In the genomic region with DNA sequence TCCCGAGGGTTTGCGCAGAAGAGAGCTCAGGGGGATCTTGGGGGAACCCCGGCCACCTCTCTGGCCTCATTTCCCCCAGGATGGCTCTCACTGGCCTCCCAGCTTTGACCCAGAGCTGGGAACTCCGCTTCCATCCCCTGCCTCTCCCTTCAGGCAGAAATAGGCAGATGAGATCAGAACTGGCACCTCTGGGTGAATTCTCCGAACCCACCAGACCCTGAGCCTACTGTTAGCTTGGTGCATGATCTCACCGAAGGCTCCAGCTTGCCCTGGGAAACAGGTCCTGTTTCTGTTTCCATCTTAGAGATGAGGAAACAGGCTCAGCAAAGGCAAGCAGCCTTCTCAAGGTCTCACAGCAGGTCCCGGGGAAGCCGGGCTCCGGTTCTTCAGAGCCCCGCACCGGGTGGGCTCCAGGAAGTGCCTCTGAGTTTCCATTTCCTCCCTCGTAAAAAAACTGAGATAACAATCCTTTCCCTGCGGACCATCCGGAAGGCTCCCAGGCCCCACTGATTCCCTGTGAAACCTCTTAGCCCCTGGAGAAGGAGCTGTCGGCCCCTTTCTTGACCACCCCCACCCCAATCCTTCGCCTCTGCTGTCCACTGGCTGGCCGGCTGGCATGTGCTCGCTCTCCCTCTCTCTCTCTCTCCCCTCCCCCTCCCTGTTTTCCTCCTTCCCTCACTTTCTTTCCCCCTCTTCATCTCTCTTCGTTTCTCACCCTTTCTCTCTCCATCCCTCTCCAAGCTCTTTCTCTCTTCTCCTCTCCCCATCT, we compare ENCODE assay signal across 8 cellular contexts. TPM values are rescaled to one million over a fixed set of nuclear protein-coding genes. Genes with fewer than 3 reads are reported as not detected.
A peak's percentile ranks its signal among the peaks of the same experiment; 100 is the strongest.
DNase-seq lines count a peak whose midpoint lies in the region; ATAC-seq and TF ChIP-seq lines count a peak whose summit lies in the region.

No MANE protein-coding gene starts in this region.

- no peaks in the 10 kb centered on the region for H3K9me3 ChIP-seq in lung (ENCODE audit: control insufficient read depth in 2 of 2, insufficient read depth in 1 of 2, low read length in 1 of 2)
- no peaks in the 10 kb centered on the region for H3K9me3 ChIP-seq in uterus

- H3K27ac ChIP-seq in lung (ENCODE audit: low read depth in 1 of 2, low read length in 1 of 2) (peak overlapping the region; percentile 95 to 96), uterus (peak overlapping the region; percentile 96 to 97)

- DNase-seq in left cardiac atrium: peak; percentile 56
- DNase-seq in cardiac septum (ENCODE audit: low spot score): no peak
- DNase-seq in cardiac fibroblast (ENCODE audit: low read depth in 2 of 2): peak; percentile 58 to 61
- DNase-seq in lung (ENCODE audit: low spot score): no peak
- peak; percentile 26 to 44 for DNase-seq in uterus
- DNase-seq in NCI-H187 treated with DMSO at 0.1 percent for 48 hours (lab: John Stamatoyannopoulos, UW): no peak
- DNase-seq in hippocampal formation (lab: John Stamatoyannopoulos, UW): no peak
- DNase-seq in midbrain (lab: John Stamatoyannopoulos, UW): no peak

- 19 to 27% methylated on average over 19 of the region's 19 CpGs for whole genome bisulfite sequencing in lung, 2 donors

- H3K27me3 ChIP-seq in lung (ENCODE audit: control insufficient read depth, insufficient read depth): no peaks in the 10 kb centered on the region
- no peaks in the 10 kb centered on the region for H3K27me3 ChIP-seq in uterus

- H3K4me3 ChIP-seq in cardiac fibroblast (replicated peaks in 1 of 2; ENCODE audit: low read depth in 2 of 2, low read length in 2 of 2) (peak overlapping the region; percentile 69 to 85), lung (peak overlapping the region; percentile 39), uterus (peak overlapping the region; percentile 69 to 100)

- H3K4me1 ChIP-seq in lung (ENCODE audit: control insufficient read depth in 2 of 2, insufficient read depth in 2 of 2, low read length in 2 of 2): peaks cover 6 to 12% of the 10 kb centered on the region in 2 donors
- peaks cover 3 to 12% of the 10 kb centered on the region in 2 donors for H3K4me1 ChIP-seq in uterus

- ATAC-seq in left cardiac atrium: no peak
- ATAC-seq in lung (ENCODE audit: insufficient read depth, low FRiP score): no peak

- H3K36me3 ChIP-seq in lung (ENCODE audit: control insufficient read depth in 2 of 2, insufficient read depth in 2 of 2, low read length in 2 of 2): peaks cover 0 to 2% of the 10 kb centered on the region in 2 donors
- H3K36me3 ChIP-seq in uterus: no peaks in the 10 kb centered on the region

- intact Hi-C loops in left cardiac atrium (cut with DNase I) (loop anchor here in 1 of 2 donors (5.0 to 10.0 kb wide), 2 partner anchors 123 to 161 kb away; no protein-coding TSS in a partner anchor), cardiac septum (cut with DNase I) (loop anchor here (2.0 to 10.0 kb wide), 2 partner anchors 23 to 123 kb away; no protein-coding TSS in a partner anchor), uterus (cut with DNase I; ENCODE audit: low total_unique reads) (loop anchor here (10.0 kb wide), 1 partner anchor 123 kb away; no protein-coding TSS in a partner anchor)

- TF ChIP-seq CTCF in cardiac fibroblast (IDR thresholded peaks at IDR 0.05; ENCODE audit: low read depth, low read length) (no peak), lung (IDR thresholded peaks at IDR 0.05; ENCODE audit: control extremely low read depth, extremely low read depth) (no peak), uterus (IDR thresholded peaks at IDR 0.05) (peak in 1 of 4 experiments; percentile 2)

- TF ChIP-seq POLR2A in uterus (IDR thresholded peaks at IDR 0.05): peak in 1 of 2 donors; percentile 24

RNA-seq across cellular contexts. Expression of gene NECTIN2, which starts 2.1 kb away (rescaled TPM):
- total RNA-seq in left cardiac atrium: 10 to 100 TPM; 54.0 to 94.1 TPM
- 60.0 TPM for total RNA-seq in cardiac septum
- total RNA-seq in lung: 100 to 1,000 TPM in 1 of 2 donors, 10 to 100 TPM in 1; 90.4 to 117 TPM
- 10 to 100 TPM; 76.9 to 97.6 TPM for polyA plus RNA-seq in lung
- 100 to 1,000 TPM in 2 of 4 donors, 10 to 100 TPM in 2; 14.1 to 106 (median 86.1) TPM for total RNA-seq in uterus

RNA-seq across cellular contexts. Expression of gene BCAM, which starts 39.3 kb away (rescaled TPM):
- total RNA-seq in left cardiac atrium (10 to 100 TPM; 76.4 to 76.9 TPM), cardiac septum (86.8 TPM), lung (100 to 1,000 TPM; 168 to 225 TPM), uterus (100 to 1,000 TPM in 2 of 4 donors, 10 to 100 TPM in 1, 1 to 10 TPM in 1; 3.8 to 171 (median 111) TPM)
- 100 to 1,000 TPM in 1 of 2 donors, 10 to 100 TPM in 1; 59.2 to 202 TPM for polyA plus RNA-seq in lung

RNA-seq across cellular contexts. Expression of gene TOMM40, which starts 42.8 kb away (rescaled TPM):
- total RNA-seq in left cardiac atrium: 10 to 100 TPM; 43.0 to 63.1 TPM
- total RNA-seq in cardiac septum: 43.0 TPM
- total RNA-seq in lung: 10 to 100 TPM; 17.6 to 76.8 TPM
- 10 to 100 TPM; 55.0 to 69.4 TPM for polyA plus RNA-seq in lung
- total RNA-seq in uterus: 10 to 100 TPM; 10.5 to 38.2 (median 24.1) TPM

RNA-seq across cellular contexts. Expression of gene APOE, which starts 57.4 kb away (rescaled TPM):
- total RNA-seq in left cardiac atrium: 10 to 100 TPM; 43.5 to 67.4 TPM
- total RNA-seq in cardiac septum: 26.6 TPM
- 100 to 1,000 TPM in 1 of 2 donors, 10 to 100 TPM in 1; 80.8 to 177 TPM for total RNA-seq in lung
- 1,000 to 10,000 TPM in 1 of 2 donors, 100 to 1,000 TPM in 1; 235 to 1,011 TPM for polyA plus RNA-seq in lung
- total RNA-seq in uterus: 10 to 100 TPM in 3 of 4 donors, 1 to 10 TPM in 1; 9.1 to 92.5 (median 33.6) TPM

Comparison
In these comparisons a context has a peak if more than half of its experiments do, and no peak if none do; other contexts are left out.
1. DNase-seq: peak in left cardiac atrium (single experiment), cardiac fibroblast (2 of 2) and uterus (2 of 2); none in cardiac septum (single experiment), lung (single experiment), NCI-H187 treated with DMSO at 0.1 percent for 48 hours (single experiment), hippocampal formation (0 of 2) and midbrain (single experiment).
2. Peak in every context shown above with its lines, with median percentiles within 50 percentile points of each other: H3K4me3 ChIP-seq.